ENCODE assay signal across 18 cellular contexts in genomic region chr3:148796799-148797198, GRCh38. TPM values are rescaled to one million over a fixed set of nuclear protein-coding genes. Genes with fewer than 3 reads are reported as not detected.
"Had no signal": no experiment of that assay in that cellular context is flagged by ENCODE, and none has a peak within 500 bp of the region (broad histone marks: within the 10 kb centered on the region; RNA-seq: fewer than 3 reads in every experiment).

No MANE protein-coding gene starts in this region.

- H3K27ac ChIP-seq: coronary artery, gastrocnemius medialis, testis had no signal

- H3K4me3 ChIP-seq: coronary artery, gastrocnemius medialis, testis had no signal

- H3K27me3 ChIP-seq: gastrocnemius medialis, testis had no signal

- DNase-seq: activated CD4-positive, alpha-beta T cell treated with anti-CD3 and anti-CD28 coated beads, Interleukin-2, amount 10 ng/mL, durations not matched to agents 24 days and 14 days; activated CD8-positive, alpha-beta memory T cell treated with anti-CD3 and anti-CD28 coated beads for 24 hours; activated naive CD4-positive, alpha-beta T cell treated with anti-CD3 and anti-CD28 coated beads for 36 hours; central memory CD4-positive, alpha-beta T cell; effector CD4-positive, alpha-beta T cell; gastrocnemius medialis; stimulated activated CD4-positive, alpha-beta T cell treated with anti-CD3 and anti-CD28 coated beads, Interleukin-12 subunit alpha, Interleukin-12 subunit beta, amount 100 ng/mL, for 4 hours; stimulated activated CD4-positive, alpha-beta T cell treated with anti-CD3 and anti-CD28 coated beads, Interleukin-2, amount 100 ng/mL, for 48 hours; testis had no signal

- ATAC-seq: activated T-helper 17 cell treated with anti-CD3 and anti-CD28 coated beads, Interleukin-2, amount 50 U/mL, for 72 hours; gastrocnemius medialis had no signal

- H3K36me3 ChIP-seq: gastrocnemius medialis had no signal

- H3K4me1 ChIP-seq: gastrocnemius medialis, testis had no signal

- FAIRE-seq: astrocyte, endothelial cell of umbilical vein had no signal

- H3K9me3 ChIP-seq: gastrocnemius medialis, testis had no signal

RNA-seq across cellular contexts. Expression of gene CPB1, which starts 30.8 kb away (rescaled TPM):
- total RNA-seq: activated CD4-positive, alpha-beta T cell treated with anti-CD3 and anti-CD28 coated beads, Interleukin-2, amount 10 ng/mL, durations not matched to agents 24 days and 14 days; activated naive CD4-positive, alpha-beta T cell treated with anti-CD3 and anti-CD28 coated beads for 36 hours; activated T-helper 17 cell treated with anti-CD3 and anti-CD28 coated beads, Interleukin-2, amount 50 U/mL, for 72 hours; astrocyte; endothelial cell of umbilical vein; fibroblast of lung; kidney epithelial cell; neural crest cell; osteocyte; urinary bladder had no signal
- polyA plus RNA-seq: endothelial cell of umbilical vein had no signal
